ENCODE assay signal across 1 cellular context in genomic region chr19:1496714-1497577, GRCh38.
TF ChIP-seq lines count a peak whose summit lies in the region.

No MANE protein-coding gene starts in this region.

TF ChIP-seq in GM12878, 131 proteins besides CTCF, POLR2A, EP300 and RAD21:
- peak; percentile 15 to 84; a peak in 2 of 4 replicates for TF ChIP-seq BHLHE40 (IDR thresholded peaks at IDR 0.05; ENCODE audit: borderline replicate concordance in 1 of 2, low read depth in 2 of 2, low read length in 1 of 2)
- TF ChIP-seq WRNIP1 (IDR thresholded peaks at IDR 0.05; ENCODE audit: borderline replicate concordance, low read depth, low read length) = no peak
- TF ChIP-seq HDAC6 (IDR thresholded peaks at IDR 0.05; ENCODE audit: unreplicated experiment) = no peak
- TF ChIP-seq HCFC1 (IDR thresholded peaks at IDR 0.05; ENCODE audit: low read length) = no peak
- peak; percentile 65; the same call in 1 of the 2 replicates for TF ChIP-seq PAX5 (IDR thresholded peaks at IDR 0.05; ENCODE audit: borderline replicate concordance, low read depth, low read length)
